ENCODE assay signal across 1 cellular context in genomic region chr17:21001111-21001812, GRCh38.
TF ChIP-seq lines count a peak whose summit lies in the region.

No MANE protein-coding gene starts in this region.

TF ChIP-seq in GM23338, 12 proteins besides CTCF, POLR2A, EP300 and RAD21 (continued from another document):
- no peak for TF ChIP-seq ZNF331 (CRISPR knock-in tag; IDR thresholded peaks at IDR 0.05; ENCODE audit: low read depth)
- TF ChIP-seq EZH2phosphoT487 (IDR thresholded peaks at IDR 0.05; ENCODE audit: unreplicated experiment): no peak
